In the genomic region with DNA sequence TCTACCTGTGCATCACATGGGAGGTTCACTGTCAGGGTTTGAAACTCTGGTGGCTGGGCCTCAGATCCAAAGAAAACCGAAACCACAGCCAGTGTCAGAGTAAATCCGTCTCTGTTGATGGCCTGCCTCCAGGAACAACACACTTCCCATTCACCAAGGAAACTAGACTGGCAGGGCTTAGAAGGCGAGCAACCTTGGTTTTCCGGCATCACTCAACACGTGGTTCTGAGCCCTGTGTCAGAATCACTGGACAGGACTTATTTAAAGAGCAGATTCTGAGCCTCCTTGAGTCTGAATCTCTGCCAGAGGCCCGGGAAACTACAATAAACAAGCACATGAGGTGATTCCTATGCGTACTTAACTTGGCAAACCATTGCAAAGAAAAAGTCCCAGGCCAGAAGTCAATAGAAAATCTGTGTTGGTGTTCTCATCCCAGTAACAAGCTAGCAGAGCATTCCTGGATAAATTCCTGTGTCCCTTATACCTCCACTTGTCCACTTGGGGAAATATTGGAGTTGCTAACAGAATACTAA, we compare ENCODE assay signal across 11 cellular contexts.
A peak's percentile ranks its signal among the peaks of the same experiment; 100 is the strongest.
DNase-seq lines count a peak whose midpoint lies in the region; ATAC-seq and TF ChIP-seq lines count a peak whose summit lies in the region.
"Had no signal": no experiment of that assay in that cellular context is flagged by ENCODE, and none has a peak within 500 bp of the region (broad histone marks: within the 10 kb centered on the region; RNA-seq: fewer than 3 reads in every experiment).

No MANE protein-coding gene starts in this region.

- H3K36me3 ChIP-seq in suprapubic skin, result no peaks in the 10 kb centered on the region

- H3K9me3 ChIP-seq in suprapubic skin, result no peaks in the 10 kb centered on the region

- intact Hi-C loops in lower leg skin (cut with DNase I; ENCODE audit: low total_unique reads), result no loop called here

- no peak for TF ChIP-seq EP300 in suprapubic skin (IDR thresholded peaks at IDR 0.05)

- peaks cover 19% of the 10 kb centered on the region for H3K4me1 ChIP-seq in suprapubic skin

- DNase-seq in HT1080 (ENCODE audit: low read depth), result peak; percentile 13
- no peak for DNase-seq in chondrocyte (ENCODE audit: low spot score)
- peak; percentile 44 to 85 for DNase-seq in lower leg skin (ENCODE audit: low spot score in 2 of 2)
- peak in 1 of 2 donors; percentile 71 for DNase-seq in suprapubic skin (ENCODE audit: low spot score in 2 of 2)
- no peak for DNase-seq in stimulated activated effector memory CD8-positive, alpha-beta T cell treated with anti-CD3 and anti-CD28 coated beads, Interleukin-12 subunit alpha, Interleukin-12 subunit beta, amount 100 ng/mL, for 72 hours (ENCODE audit: low spot score in 2 of 2)
- no peak for DNase-seq in OCI-M1 (lab: John Stamatoyannopoulos, UW)
- DNase-seq: NCI-H1092 treated with DMSO at 0.1 percent for 48 hours, T-helper 1 cell had no signal

- peaks cover 6% of the 10 kb centered on the region for H3K27me3 Mint-ChIP-seq in chondrocyte (ENCODE audit: low read depth)

- no peak for ATAC-seq in stimulated activated effector memory CD8-positive, alpha-beta T cell treated with anti-CD3 and anti-CD28 coated beads, Interleukin-12 subunit alpha, Interleukin-12 subunit beta, amount 100 ng/mL, for 72 hours
- ATAC-seq in HG02763 (IDR thresholded peaks at IDR 0.05; ENCODE audit: unreplicated experiment) (no peak), HG02678 (IDR thresholded peaks at IDR 0.05; ENCODE audit: unreplicated experiment) (no peak)
- ATAC-seq: HCT116 had no signal

- H3K4me3 ChIP-seq in lower leg skin (ENCODE audit: low read depth, poor library complexity, severe bottlenecking) (no peak overlapping the region), suprapubic skin (peak overlapping the region; percentile 23)

- no peaks in the 10 kb centered on the region for H3K36me3 Mint-ChIP-seq in chondrocyte (ENCODE audit: low read depth)
- no peaks in the 10 kb centered on the region for H3K36me3 Mint-ChIP-seq in stimulated activated effector memory CD8-positive, alpha-beta T cell treated with anti-CD3 and anti-CD28 coated beads, Interleukin-12 subunit alpha, Interleukin-12 subunit beta, amount 100 ng/mL, for 72 hours

- no peak for TF ChIP-seq CTCF in chondrocyte (IDR thresholded peaks at IDR 0.05)
- no peak for TF ChIP-seq CTCF in lower leg skin (IDR thresholded peaks at IDR 0.05)
- no peak for TF ChIP-seq CTCF in suprapubic skin (IDR thresholded peaks at IDR 0.05)

- H3K4me1 Mint-ChIP-seq in chondrocyte (ENCODE audit: low read depth), result peaks cover 16% of the 10 kb centered on the region
- no peaks in the 10 kb centered on the region for H3K4me1 Mint-ChIP-seq in stimulated activated effector memory CD8-positive, alpha-beta T cell treated with anti-CD3 and anti-CD28 coated beads, Interleukin-12 subunit alpha, Interleukin-12 subunit beta, amount 100 ng/mL, for 72 hours

- WGBS in lower leg skin, 2 donors, result 34 to 35% methylated on average over 7 of the region's 7 CpGs
- 29% methylated on average over 7 of the region's 7 CpGs for WGBS in suprapubic skin

- TF ChIP-seq POLR2A in lower leg skin (IDR thresholded peaks at IDR 0.05) (no peak), suprapubic skin (IDR thresholded peaks at IDR 0.05) (no peak)

- no peaks in the 10 kb centered on the region for H3K27me3 ChIP-seq in suprapubic skin

- no peak overlapping the region for H3K4me3 Mint-ChIP-seq in chondrocyte (ENCODE audit: unreplicated experiment)
- H3K4me3 Mint-ChIP-seq in stimulated activated effector memory CD8-positive, alpha-beta T cell treated with anti-CD3 and anti-CD28 coated beads, Interleukin-12 subunit alpha, Interleukin-12 subunit beta, amount 100 ng/mL, for 72 hours, result no peak overlapping the region

- H3K9me3 Mint-ChIP-seq in chondrocyte (ENCODE audit: low read depth), result no peaks in the 10 kb centered on the region
- peaks cover 6% of the 10 kb centered on the region for H3K9me3 Mint-ChIP-seq in stimulated activated effector memory CD8-positive, alpha-beta T cell treated with anti-CD3 and anti-CD28 coated beads, Interleukin-12 subunit alpha, Interleukin-12 subunit beta, amount 100 ng/mL, for 72 hours

- H3K27ac Mint-ChIP-seq in chondrocyte (ENCODE audit: unreplicated experiment), result peak overlapping the region; percentile 55
- H3K27ac Mint-ChIP-seq in stimulated activated effector memory CD8-positive, alpha-beta T cell treated with anti-CD3 and anti-CD28 coated beads, Interleukin-12 subunit alpha, Interleukin-12 subunit beta, amount 100 ng/mL, for 72 hours, result no peak overlapping the region

- H3K27ac ChIP-seq in suprapubic skin, result peak overlapping the region; percentile 81

Comparison
In these comparisons a context has a peak if more than half of its experiments do, and no peak if none do; other contexts are left out.
1. DNase-seq: peak in HT1080 (single experiment) and lower leg skin (2 of 2); none in chondrocyte (single experiment), stimulated activated effector memory CD8-positive, alpha-beta T cell treated with anti-CD3 and anti-CD28 coated beads, Interleukin-12 subunit alpha, Interleukin-12 subunit beta, amount 100 ng/mL, for 72 hours (0 of 2) and OCI-M1 (single experiment).